Comparison of ENCODE assay signal across 21 cellular contexts in genomic region chr1:112380356-112380755, GRCh38. TPM values are rescaled to one million over a fixed set of nuclear protein-coding genes. Genes with fewer than 3 reads are reported as not detected.
A peak's percentile ranks its signal among the peaks of the same experiment; 100 is the strongest.
DNase-seq lines count a peak whose midpoint lies in the region; ATAC-seq, FAIRE-seq and TF ChIP-seq lines count a peak whose summit lies in the region.
"Had no signal": no experiment of that assay in that cellular context is flagged by ENCODE, and none has a peak within 500 bp of the region (broad histone marks: within the 10 kb centered on the region; RNA-seq: fewer than 3 reads in every experiment).

No MANE protein-coding gene starts in this region.

- TF ChIP-seq POLR2A in A549 (IDR thresholded peaks at IDR 0.05; ENCODE audit: low read length) (no peak), K562 (conservative IDR thresholded peaks at IDR 0.05) (no peak)

- DNase-seq in A549 (ENCODE audit: low read depth in 1 of 2, low spot score in 1 of 2) (no peak), K562 (ENCODE audit: extremely low read depth in 1 of 4, low spot score in 3 of 4) (no peak), upper lobe of right lung (no peak), NCI-H524 (lab: John Stamatoyannopoulos, UW) (no peak)
- DNase-seq: 8988T; AML-193; Caco-2; Calu3; CD4-positive, alpha-beta T cell; CD8-positive, alpha-beta T cell; DMS79 treated with DMSO at 0.1 percent for 48 hours; GF-D8 had no signal

- POLR2A ChIA-PET in A549 (lab: Yijun Ruan, JAX) = no interaction called here
- POLR2A ChIA-PET in K562 (lab: Yijun Ruan, JAX) = interaction anchor here (0.6 to 1.3 kb wide), 2 partner anchors 9 to 396 kb away, joined by 3 read pairs; no protein-coding TSS in a partner anchor

- H3K27ac ChIP-seq in A549 (no peak overlapping the region), K562 (ENCODE audit: extremely low read depth, low read depth, low read length) (no peak overlapping the region), upper lobe of right lung (no peak overlapping the region)
- H3K27ac ChIP-seq: BLaER1 treated with 17β-estradiol and CSF1 and Interleukin-3, amounts not matched to agents 10 nM and 100 nM; C4-2B had no signal

- no peak for TF ChIP-seq RAD21 in A549 (conservative IDR thresholded peaks at IDR 0.05 in 1 of 2, IDR thresholded peaks at IDR 0.05 in 1 of 2)
- no peak for TF ChIP-seq RAD21 in Ishikawa (IDR thresholded peaks at IDR 0.05; ENCODE audit: low read depth)
- no peak for TF ChIP-seq RAD21 in K562 (CRISPR knock-in tag; conservative IDR thresholded peaks at IDR 0.05 in 1 of 2, IDR thresholded peaks at IDR 0.05 in 1 of 2)

- H3K27me3 ChIP-seq in K562 (ENCODE audit: control insufficient read depth in 2 of 2, insufficient read depth in 2 of 2, low read length in 2 of 2) = no peaks in the 10 kb centered on the region; a peak in 2 of 5 replicates
- peaks cover 6% of the 10 kb centered on the region for H3K27me3 ChIP-seq in upper lobe of right lung
- H3K27me3 ChIP-seq: BLaER1 treated with 17β-estradiol and CSF1 and Interleukin-3, amounts not matched to agents 10 nM and 100 nM had no signal

- no peaks in the 10 kb centered on the region for H3K4me1 ChIP-seq in A549
- no peaks in the 10 kb centered on the region for H3K4me1 ChIP-seq in K562 (replicated peaks in 1 of 2; ENCODE audit: control insufficient read depth in 2 of 2, insufficient read depth in 2 of 2, low read length in 2 of 2)
- H3K4me1 ChIP-seq in upper lobe of right lung = no peaks in the 10 kb centered on the region
- H3K4me1 ChIP-seq: BLaER1 treated with 17β-estradiol and CSF1 and Interleukin-3, amounts not matched to agents 10 nM and 100 nM; Caco-2 had no signal

- CTCF ChIA-PET in A549 (lab: Yijun Ruan, JAX) (interaction anchor here (1.2 to 4.5 kb wide), 3 partner anchors 8 to 11 kb away, joined by 3 to 28 read pairs (median 27); no protein-coding TSS in a partner anchor), K562 (lab: Yijun Ruan, JAX; ENCODE audit: low intra/inter-chr PET ratio) (no interaction called here)

- no peak overlapping the region for H2AFZ ChIP-seq in K562 (ENCODE audit: low read depth, low read length)

- intact Hi-C loops in K562 (cut with micrococcal nuclease) (no loop called here), upper lobe of right lung (cut with DNase I) (no loop called here)

- FAIRE-seq in A549 (lab: Jason Lieb, UNC) = no peak
- no peak for FAIRE-seq in K562 (lab: Jason Lieb, UNC)
- FAIRE-seq: A204.1, D721Med, G401.6, GM12892, GM18507, GM19239 had no signal

- 0% methylated on average over 1 of the region's 1 CpG for WGBS in A549 (ENCODE audit: missing lambda C conversion rate)
- 0% methylated on average over 1 of the region's 1 CpG for WGBS in K562 (ENCODE audit: insufficient coverage, low coverage, missing lambda C conversion rate)

- no peaks in the 10 kb centered on the region for H3K9me1 ChIP-seq in K562 (ENCODE audit: control insufficient read depth, insufficient read depth, low read length)

- no peak overlapping the region for H3K4me3 ChIP-seq in A549
- H3K4me3 ChIP-seq in K562 = no peak overlapping the region
- no peak overlapping the region for H3K4me3 ChIP-seq in upper lobe of right lung
- H3K4me3 ChIP-seq: BLaER1 treated with 17β-estradiol and CSF1 and Interleukin-3, amounts not matched to agents 10 nM and 100 nM had no signal

- no TSS peak for BruUV-seq in K562 (replicated peaks; lab: Mats Ljungman, UMichigan)

- no peaks in the 10 kb centered on the region; the same call in 1 of the 2 replicates for H4K20me1 ChIP-seq in K562 (replicated peaks; ENCODE audit: control insufficient read depth, insufficient read depth, low read length)
- H4K20me1 ChIP-seq: BLaER1 treated with 17β-estradiol and CSF1 and Interleukin-3, amounts not matched to agents 10 nM and 100 nM had no signal

- in situ Hi-C loops in K562 (cut with MboI) = no loop called here

- TF ChIP-seq EP300 in A549 (IDR thresholded peaks at IDR 0.05) (no peak), Ishikawa (IDR thresholded peaks at IDR 0.05; ENCODE audit: borderline replicate concordance) (no peak), K562 (IDR thresholded peaks at IDR 0.05; ENCODE audit: low read length) (no peak)

- no peak overlapping the region for H3K9ac ChIP-seq in K562 (ENCODE audit: insufficient read depth in 1 of 2, low read depth in 2 of 2, low read length in 2 of 2)
- H3K9ac ChIP-seq: BLaER1 treated with 17β-estradiol and CSF1 and Interleukin-3, amounts not matched to agents 10 nM and 100 nM had no signal

- H3K9me3 ChIP-seq in A549 = no peaks in the 10 kb centered on the region
- H3K9me3 ChIP-seq in K562 (replicated peaks; ENCODE audit: control insufficient read depth, insufficient read depth, low read depth, low read length) = no peaks in the 10 kb centered on the region
- H3K9me3 ChIP-seq in upper lobe of right lung = no peaks in the 10 kb centered on the region
- H3K9me3 ChIP-seq: BLaER1 treated with 17β-estradiol and CSF1 and Interleukin-3, amounts not matched to agents 10 nM and 100 nM; Caco-2 had no signal

- TF ChIP-seq CTCF in A549 (IDR thresholded peaks at IDR 0.05) (no peak), K562 (IDR thresholded peaks at IDR 0.05 in 2 of 3, conservative IDR thresholded peaks at IDR 0.05 in 1 of 3; ENCODE audit: insufficient read depth in 2 of 3, low read depth in 1 of 3, low read length in 3 of 3) (no peak), upper lobe of right lung (IDR thresholded peaks at IDR 0.05) (no peak)

- no peaks in the 10 kb centered on the region for H3K79me2 ChIP-seq in K562 (ENCODE audit: control insufficient read depth, insufficient read depth, low read length)

- ATAC-seq in A549 (no peak), K562 (no peak), upper lobe of right lung (no peak)
- ATAC-seq: CD8-positive, alpha-beta T cell had no signal

- H3K36me3 ChIP-seq in K562 (ENCODE audit: control insufficient read depth, insufficient read depth, low read length) (no peaks in the 10 kb centered on the region), upper lobe of right lung (no peaks in the 10 kb centered on the region)
- H3K36me3 ChIP-seq: BLaER1 treated with 17β-estradiol and CSF1 and Interleukin-3, amounts not matched to agents 10 nM and 100 nM had no signal

- H3K4me2 ChIP-seq in A549 (no peak overlapping the region), K562 (ENCODE audit: insufficient read depth, low read length) (no peak overlapping the region)
- H3K4me2 ChIP-seq: BLaER1 treated with 17β-estradiol and CSF1 and Interleukin-3, amounts not matched to agents 10 nM and 100 nM had no signal

TF ChIP-seq in A549, 52 proteins besides CTCF, POLR2A, EP300 and RAD21:
- no peak for TF ChIP-seq MYC (IDR thresholded peaks at IDR 0.05; ENCODE audit: borderline replicate concordance, low read length)
- peak; percentile 6; the same call in 1 of the 2 replicates for TF ChIP-seq USF2 (IDR thresholded peaks at IDR 0.05)

TF ChIP-seq in Ishikawa, 13 proteins besides CTCF, POLR2A, EP300 and RAD21:
- TF ChIP-seq TCF12 (IDR thresholded peaks at IDR 0.05; ENCODE audit: low read depth) (no peak), USF1 (IDR thresholded peaks at IDR 0.05) (0 out of 2 replicates have a peak, but pooled peaks have one; percentile 12)
TF ChIP-seq in Ishikawa: peak in this region for 1.

TF ChIP-seq in K562, 482 proteins besides CTCF, POLR2A, EP300 and RAD21 (continues in another document):
- TF ChIP-seq RBM25 (IDR thresholded peaks at IDR 0.05; ENCODE audit: low read depth, low read length, severe bottlenecking) = no peak
- peak; percentile 87 for TF ChIP-seq TFE3 (CRISPR knock-in tag; IDR thresholded peaks at IDR 0.05)
- peak; percentile 20; the same call in 1 of the 2 replicates for TF ChIP-seq USF2 (CRISPR knock-in tag; IDR thresholded peaks at IDR 0.05)

RNA-seq across cellular contexts. Expression of gene CTTNBP2NL, which starts 15.7 kb away (rescaled TPM):
- polyA plus RNA-seq in A549 (2011; rRNA removed) = 7.3 and 8.7 TPM in 2 replicates
- 1.2 and 1.4 TPM in 2 replicates for polyA plus RNA-seq in A549 (2012; cell fraction: cytosol; rRNA removed)
- 0.99 and 1.1 TPM in 2 replicates for polyA plus RNA-seq in A549 (2012; cell fraction: nucleus; rRNA removed)
- polyA plus RNA-seq in A549 (2017; fragmentation: RNase III; extraction: RNeasy Plus Mini Kit Qiagen cat#74134 plus additional on column Dnase treatment) = 4.9 to 5.8 TPM (median 5.8 TPM) in 3 replicates
- 11.3 and 13.8 TPM in 2 replicates for polyA minus RNA-seq in A549 (2011; rRNA and poly(A)+ RNA removed)
- 0.35 and 1.9 TPM in 2 replicates for total RNA-seq in K562 (2011; cell fraction: chromatin; rRNA removed; ENCODE audit: low replicate concordance)
- 0.26 and 0.50 TPM in 2 replicates for total RNA-seq in K562 (2011; cell fraction: nucleolus; rRNA removed)
- 0.59 and 2.0 TPM in 2 replicates for total RNA-seq in K562 (2011; cell fraction: nucleoplasm; rRNA removed)
- total RNA-seq in K562 (2014; rRNA removed) = 0.27 and 0.65 TPM in 2 replicates
- 0.62 and 0.67 TPM in 2 replicates for total RNA-seq in K562 (2014; rRNA removed; fragmentation: Illumina TruSeq; extraction: Trizol)
- 0.68 and 0.91 TPM in 2 replicates for total RNA-seq in K562 (2015; rRNA removed; fragmentation: Illumina TruSeq; extraction: Trizol)
- total RNA-seq in K562 (2021) = 1.4 and 1.6 TPM in 2 replicates
- polyA plus RNA-seq in K562 (2011; rRNA removed) = 0.60 and 1.6 TPM in 2 replicates
- 0.33 and 1.4 TPM in 2 replicates for polyA plus RNA-seq in K562 (2011; cell fraction: cytosol; rRNA removed)
- 0.30 and 1.1 TPM in 2 replicates for polyA plus RNA-seq in K562 (2011; cell fraction: nucleus; rRNA removed)
- 0.68 and 1.1 TPM in 2 replicates for polyA plus RNA-seq in K562 (2012)
- 0.64 and 0.76 TPM in 2 replicates for polyA plus RNA-seq in K562 (2014; fragmentation: Illumina TruSeq; extraction: Trizol)
- under 1 TPM; 0.28 to 0.89 TPM for polyA plus RNA-seq in K562 (2014; fragmentation: Nextera tagmentation; extraction: Ambion mirVana)
- polyA plus RNA-seq in K562 (2014; rRNA removed) = 0.39 and 0.57 TPM in 2 replicates
- 1.1 and 5.9 TPM in 2 replicates for polyA minus RNA-seq in K562 (2011; rRNA and poly(A)+ RNA removed)
- polyA minus RNA-seq in K562 (2011; cell fraction: cytosol; rRNA and poly(A)+ RNA removed) = 0.38 and 1.5 TPM in 2 replicates
- polyA minus RNA-seq in K562 (2011; cell fraction: nucleus; rRNA and poly(A)+ RNA removed) = 0.67 and 2.6 TPM in 2 replicates
- total RNA-seq in upper lobe of right lung = 59.4 TPM
- total RNA-seq: CD8-positive, alpha-beta T cell had no signal

Comparison
In these comparisons a context has a peak if more than half of its experiments do, and no peak if none do; other contexts are left out.
1. RNA of gene CTTNBP2NL, which starts 15.7 kb away (total RNA-seq): 59.4 TPM in upper lobe of right lung (single experiment); 0.26 to 2.0 TPM in K562; every median in the first group is over 10 times any median in the second.
2. Of the 35 proteins assayed by ChIP-seq in both K562 and A549: peak only in K562: none; only in A549: none; in both: USF2; in neither: 34.